In genomic region chr12:4959381-4959780, GRCh38 we compare ENCODE assay signal across 17 cellular contexts. TPM values are rescaled to one million over a fixed set of nuclear protein-coding genes. Genes with fewer than 3 reads are reported as not detected.
"Had no signal": no experiment of that assay in that cellular context is flagged by ENCODE, and none has a peak within 500 bp of the region (broad histone marks: within the 10 kb centered on the region; RNA-seq: fewer than 3 reads in every experiment).

No MANE protein-coding gene starts in this region.

- H3K4me1 ChIP-seq: stomach, upper lobe of left lung, uterus had no signal

- H3K27me3 ChIP-seq: thyroid gland, upper lobe of left lung, uterus had no signal

- H3K36me3 Mint-ChIP-seq: naive thymus-derived CD8-positive, alpha-beta T cell had no signal

- DNase-seq: cortex of kidney; effector memory CD4-positive, alpha-beta T cell; hippocampal formation; mammary epithelial cell; naive thymus-derived CD8-positive, alpha-beta T cell; stimulated activated CD4-positive, alpha-beta T cell treated with anti-CD3 and anti-CD28 coated beads, Interleukin-12 subunit alpha, Interleukin-12 subunit beta, amount 100 ng/mL, for 4 hours; stimulated activated naive CD4-positive, alpha-beta T cell; stomach; upper lobe of left lung; uterus had no signal

- H3K9me3 ChIP-seq: heart left ventricle, neutrophil, stomach, thyroid gland, upper lobe of left lung, uterus had no signal

- H3K27ac ChIP-seq: neutrophil, stomach, thyroid gland, upper lobe of left lung, uterus had no signal

- H3K9me3 Mint-ChIP-seq: naive thymus-derived CD8-positive, alpha-beta T cell had no signal

- H3K4me3 ChIP-seq: stomach, thyroid gland, upper lobe of left lung, uterus had no signal

- H3K4me3 Mint-ChIP-seq: naive thymus-derived CD8-positive, alpha-beta T cell had no signal

- H3K4me1 Mint-ChIP-seq: naive thymus-derived CD8-positive, alpha-beta T cell had no signal

- H3K36me3 ChIP-seq: heart left ventricle, neutrophil, stomach, thyroid gland, upper lobe of left lung, uterus had no signal

- ATAC-seq: esophagus mucosa; naive thymus-derived CD8-positive, alpha-beta T cell had no signal

RNA-seq across cellular contexts. Expression of gene KCNA1, which starts 49.7 kb away (rescaled TPM):
- total RNA-seq: esophagus mucosa; fibroblast of lung; glomerular endothelial cell; mammary epithelial cell; naive thymus-derived CD8-positive, alpha-beta T cell had no signal
- polyA plus RNA-seq: fibroblast of lung; heart left ventricle; mammary epithelial cell; naive thymus-derived CD8-positive, alpha-beta T cell; right cardiac atrium had no signal
